In genomic region chrX:72107841-72108590, GRCh38 we compare ENCODE assay signal across 25 cellular contexts. TPM values are rescaled to one million over a fixed set of nuclear protein-coding genes. Genes with fewer than 3 reads are reported as not detected.
DNase-seq lines count a peak whose midpoint lies in the region; ATAC-seq and TF ChIP-seq lines count a peak whose summit lies in the region.
"Had no signal": no experiment of that assay in that cellular context is flagged by ENCODE, and none has a peak within 500 bp of the region (broad histone marks: within the 10 kb centered on the region; RNA-seq: fewer than 3 reads in every experiment).

No MANE protein-coding gene starts in this region.

- DNase-seq in T-helper 2 cell treated with Interferon-gamma antibody and Interleukin-4, amounts not matched to agents 5 μg/mL and 100 μg/mL, for 36 hours (ENCODE audit: low spot score), result no peak
- DNase-seq in T-helper 2 cell (no peak), SKM-1 treated with dmso at 0.1 percent for 144 hours (lab: John Stamatoyannopoulos, UW; ENCODE audit: unreplicated experiment) (peak; percentile 50), endothelial cell (ENCODE audit: low spot score) (no peak), NCI-H510A treated with DMSO at 0.1 percent for 48 hours (lab: John Stamatoyannopoulos, UW) (no peak), D341Med (ENCODE audit: low spot score) (no peak), stomach (no peak)
- DNase-seq in stimulated activated effector memory CD8-positive, alpha-beta T cell treated with anti-CD3 and anti-CD28 coated beads, Interleukin-12 subunit alpha, Interleukin-12 subunit beta, amount 100 ng/mL, for 72 hours (ENCODE audit: low spot score in 2 of 2), result no peak
- DNase-seq: brain microvascular endothelial cell; GOT3; hippocampal formation; NCI-H1105; NCI-H2029 treated with DMSO at 0.1 percent for 48 hours; NCI-H2227 treated with DMSO at 0.1 percent for 48 hours; right cardiac atrium; stimulated activated CD4-positive, alpha-beta T cell treated with anti-CD3 and anti-CD28 coated beads, Interleukin-12 subunit alpha, Interleukin-12 subunit beta, amount 100 ng/mL, for 4 hours; T-helper 9 cell; transverse colon had no signal

- TF ChIP-seq CTCF in endothelial cell (IDR thresholded peaks at IDR 0.05; ENCODE audit: unreplicated experiment) (no peak), stomach (IDR thresholded peaks at IDR 0.05) (no peak)

- no peaks in the 10 kb centered on the region for H3K9me3 ChIP-seq in stomach
- H3K9me3 ChIP-seq: adrenal gland, BE2C, gastroesophageal sphincter, transverse colon had no signal

- no peak overlapping the region for H3K4me3 ChIP-seq in stomach
- H3K4me3 ChIP-seq: adrenal gland, gastroesophageal sphincter, GM12878, transverse colon had no signal

- no peak overlapping the region for H3K4me3 Mint-ChIP-seq in T-helper 2 cell treated with Interferon-gamma antibody and Interleukin-4, amounts not matched to agents 5 μg/mL and 100 μg/mL, for 36 hours
- H3K4me3 Mint-ChIP-seq in endothelial cell (ENCODE audit: unreplicated experiment), result peak overlapping the region; percentile 70
- H3K4me3 Mint-ChIP-seq in stimulated activated effector memory CD8-positive, alpha-beta T cell treated with anti-CD3 and anti-CD28 coated beads, Interleukin-12 subunit alpha, Interleukin-12 subunit beta, amount 100 ng/mL, for 72 hours, result peak overlapping the region; percentile 61
- H3K4me3 Mint-ChIP-seq: activated CD8-positive, alpha-beta T cell treated with anti-CD3 and anti-CD28 coated beads for 36 hours had no signal

- intact Hi-C loops in stomach (cut with DNase I; ENCODE audit: low total_unique reads), result no loop called here

- peak overlapping the region in 1 of 5 donors; percentile 35 for H3K27ac ChIP-seq in stomach
- H3K27ac ChIP-seq: adrenal gland, brain microvascular endothelial cell, parathyroid adenoma, transverse colon had no signal

- ATAC-seq in stimulated activated effector memory CD8-positive, alpha-beta T cell treated with anti-CD3 and anti-CD28 coated beads, Interleukin-12 subunit alpha, Interleukin-12 subunit beta, amount 100 ng/mL, for 72 hours, result no peak
- ATAC-seq: activated CD4-positive, CD25-positive, alpha-beta regulatory T cell treated with anti-CD3 and anti-CD28 coated beads, Interleukin-2, amount 50 U/mL, for 24 hours; GM12878; right cardiac atrium had no signal

- H3K36me3 ChIP-seq in stomach, result no peaks in the 10 kb centered on the region
- H3K36me3 ChIP-seq: adrenal gland, brain microvascular endothelial cell, gastroesophageal sphincter, transverse colon had no signal

- no peaks in the 10 kb centered on the region for H3K9me3 Mint-ChIP-seq in T-helper 2 cell treated with Interferon-gamma antibody and Interleukin-4, amounts not matched to agents 5 μg/mL and 100 μg/mL, for 36 hours
- H3K9me3 Mint-ChIP-seq in endothelial cell (ENCODE audit: unreplicated experiment), result no peaks in the 10 kb centered on the region
- no peaks in the 10 kb centered on the region for H3K9me3 Mint-ChIP-seq in stimulated activated effector memory CD8-positive, alpha-beta T cell treated with anti-CD3 and anti-CD28 coated beads, Interleukin-12 subunit alpha, Interleukin-12 subunit beta, amount 100 ng/mL, for 72 hours
- H3K9me3 Mint-ChIP-seq: activated CD8-positive, alpha-beta T cell treated with anti-CD3 and anti-CD28 coated beads for 36 hours had no signal

- TF ChIP-seq POLR2A in stomach (IDR thresholded peaks at IDR 0.05), result no peak

- WGBS in stomach, 5 donors, result 81 to 89% (median 85%) methylated on average over 10 to 12 of the region's 12 CpGs

- H3K27me3 ChIP-seq in stomach, result no peaks in the 10 kb centered on the region
- H3K27me3 ChIP-seq: BE2C, gastroesophageal sphincter, transverse colon had no signal

- peaks cover 0 to 4% (median under 1%) of the 10 kb centered on the region in 4 donors for H3K4me1 ChIP-seq in stomach
- H3K4me1 ChIP-seq: adrenal gland, parathyroid adenoma, transverse colon had no signal

- H3K36me3 Mint-ChIP-seq in T-helper 2 cell treated with Interferon-gamma antibody and Interleukin-4, amounts not matched to agents 5 μg/mL and 100 μg/mL, for 36 hours (ENCODE audit: low read depth), result no peaks in the 10 kb centered on the region
- peaks cover 31% of the 10 kb centered on the region for H3K36me3 Mint-ChIP-seq in endothelial cell (ENCODE audit: low read depth, unreplicated experiment)
- peaks cover 5% of the 10 kb centered on the region for H3K36me3 Mint-ChIP-seq in stimulated activated effector memory CD8-positive, alpha-beta T cell treated with anti-CD3 and anti-CD28 coated beads, Interleukin-12 subunit alpha, Interleukin-12 subunit beta, amount 100 ng/mL, for 72 hours

- TF ChIP-seq EP300 in stomach (IDR thresholded peaks at IDR 0.05), result no peak

- H3K27ac Mint-ChIP-seq in T-helper 2 cell treated with Interferon-gamma antibody and Interleukin-4, amounts not matched to agents 5 μg/mL and 100 μg/mL, for 36 hours, result peak overlapping the region; percentile 34
- peak overlapping the region; percentile 40 for H3K27ac Mint-ChIP-seq in endothelial cell (ENCODE audit: unreplicated experiment)
- peak overlapping the region; percentile 92 for H3K27ac Mint-ChIP-seq in stimulated activated effector memory CD8-positive, alpha-beta T cell treated with anti-CD3 and anti-CD28 coated beads, Interleukin-12 subunit alpha, Interleukin-12 subunit beta, amount 100 ng/mL, for 72 hours
- H3K27ac Mint-ChIP-seq: activated CD8-positive, alpha-beta T cell treated with anti-CD3 and anti-CD28 coated beads for 36 hours had no signal

- H3K27me3 Mint-ChIP-seq in T-helper 2 cell treated with Interferon-gamma antibody and Interleukin-4, amounts not matched to agents 5 μg/mL and 100 μg/mL, for 36 hours (ENCODE audit: low read depth), result peaks cover 41% of the 10 kb centered on the region
- H3K27me3 Mint-ChIP-seq in endothelial cell (ENCODE audit: unreplicated experiment), result no peaks in the 10 kb centered on the region

- peaks cover 16% of the 10 kb centered on the region for H3K4me1 Mint-ChIP-seq in T-helper 2 cell treated with Interferon-gamma antibody and Interleukin-4, amounts not matched to agents 5 μg/mL and 100 μg/mL, for 36 hours (ENCODE audit: low read depth)
- peaks cover 23% of the 10 kb centered on the region for H3K4me1 Mint-ChIP-seq in endothelial cell (ENCODE audit: unreplicated experiment)
- peaks cover 32% of the 10 kb centered on the region for H3K4me1 Mint-ChIP-seq in stimulated activated effector memory CD8-positive, alpha-beta T cell treated with anti-CD3 and anti-CD28 coated beads, Interleukin-12 subunit alpha, Interleukin-12 subunit beta, amount 100 ng/mL, for 72 hours

RNA-seq across cellular contexts. Expression of gene RTL5, which starts 23.7 kb away (rescaled TPM):
- total RNA-seq in endothelial cell (ENCODE audit: unreplicated experiment) (8.5 TPM), stomach (1 to 10 TPM in 3 of 5 donors, under 1 TPM in 2; 0.58 to 5.4 (median 2.9) TPM)
- polyA plus RNA-seq in stomach, result 1 to 10 TPM; 1.2 to 3.7 (median 2.3) TPM

Comparison
In these comparisons a context has a peak if more than half of its experiments do, and no peak if none do; other contexts are left out.
1. H3K27ac Mint-ChIP-seq: peak in every context shown above with its lines; median percentile 92 in stimulated activated effector memory CD8-positive, alpha-beta T cell treated with anti-CD3 and anti-CD28 coated beads, Interleukin-12 subunit alpha, Interleukin-12 subunit beta, amount 100 ng/mL, for 72 hours; 40 in endothelial cell; 34 in T-helper 2 cell treated with Interferon-gamma antibody and Interleukin-4, amounts not matched to agents 5 μg/mL and 100 μg/mL, for 36 hours.